Comparison of ENCODE assay signal across 8 cellular contexts in the genomic region with DNA sequence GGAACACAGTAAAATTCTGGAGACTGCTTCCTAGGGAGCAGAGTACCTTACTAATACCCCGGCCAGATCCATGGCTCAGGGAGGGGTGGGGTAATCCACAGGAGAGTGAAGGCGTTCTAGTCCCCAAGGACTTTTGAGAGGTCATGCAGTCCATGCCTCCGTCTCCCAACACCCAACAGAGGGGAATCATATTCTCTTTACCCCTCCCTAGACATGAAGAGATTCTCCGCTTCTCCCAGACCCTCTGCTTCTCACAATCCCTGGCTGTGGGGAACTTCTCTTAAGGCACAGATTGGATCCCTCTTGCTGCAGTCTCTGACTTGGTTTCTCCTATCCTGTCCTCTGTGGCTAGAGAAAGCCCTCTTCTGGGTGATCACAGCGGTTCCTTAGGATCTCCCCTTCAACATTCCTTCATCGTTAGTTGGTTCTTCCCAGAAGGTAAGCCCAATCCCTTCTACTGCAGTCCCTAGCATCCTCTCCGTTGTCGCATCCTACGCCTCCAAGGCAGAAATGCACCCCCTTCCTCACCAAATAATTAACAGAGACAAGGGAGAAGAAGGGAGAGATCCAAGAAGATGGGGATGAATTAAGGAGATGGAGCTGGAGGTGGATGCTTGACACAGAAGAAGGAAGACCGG. TPM values are rescaled to one million over a fixed set of nuclear protein-coding genes. Genes with fewer than 3 reads are reported as not detected.
DNase-seq lines count a peak whose midpoint lies in the region; ATAC-seq and TF ChIP-seq lines count a peak whose summit lies in the region.

No MANE protein-coding gene starts in this region.

- peak overlapping the region; percentile 55 for H3K27ac Mint-ChIP-seq in CD4-positive, alpha-beta T cell
- H3K27ac Mint-ChIP-seq in effector memory CD8-positive, alpha-beta T cell, result peak overlapping the region; percentile 41 to 71
- H3K27ac Mint-ChIP-seq in neural progenitor cell, result peak overlapping the region; percentile 14

- H3K27me3 ChIP-seq in CD4-positive, alpha-beta T cell (ENCODE audit: control insufficient read depth, insufficient read depth, low read length), result no peaks in the 10 kb centered on the region
- H3K27me3 ChIP-seq in MM.1S (replicated peaks; ENCODE audit: insufficient read depth, low read length) (no peaks in the 10 kb centered on the region), neural progenitor cell (peaks cover 23% of the 10 kb centered on the region)

- POLR2A ChIA-PET in CD4-positive, alpha-beta T cell (lab: Charles Lee), result interaction anchor here (1.0 to 2.8 kb wide), 3 partner anchors 84 to 357 kb away, joined by 4 to 13 read pairs (median 4); partner anchors contain the start of genes GSS and MYH7B

- CTCF ChIA-PET in CD4-positive, alpha-beta T cell (lab: Charles Lee), result interaction anchor here (1.0 to 2.8 kb wide), 2 partner anchors 83 to 583 kb away, joined by 3 to 16 read pairs; partner anchors contain the start of genes CEP250, GSS and MYH7B

- H3K27me3 Mint-ChIP-seq in CD4-positive, alpha-beta T cell, result no peaks in the 10 kb centered on the region
- H3K27me3 Mint-ChIP-seq in effector memory CD8-positive, alpha-beta T cell, result no peaks in the 10 kb centered on the region
- H3K27me3 Mint-ChIP-seq in neural progenitor cell (ENCODE audit: insufficient read depth, low read depth), result peaks cover 9% of the 10 kb centered on the region

- H3K9ac ChIP-seq in MM.1S (ENCODE audit: low read length) (peak overlapping the region; percentile 5; the same call in 1 of the 2 replicates), neural progenitor cell (peak overlapping the region; percentile 64)

- no peaks in the 10 kb centered on the region for H3K9me3 ChIP-seq in CD4-positive, alpha-beta T cell (ENCODE audit: control insufficient read depth, low read length)
- H3K9me3 ChIP-seq in MM.1S (replicated peaks; ENCODE audit: insufficient read depth, low read length), result no peaks in the 10 kb centered on the region
- H3K9me3 ChIP-seq in neural progenitor cell (ENCODE audit: low read depth), result no peaks in the 10 kb centered on the region

- H3K4me3 Mint-ChIP-seq in CD4-positive, alpha-beta T cell, result peak overlapping the region; percentile 82
- H3K4me3 Mint-ChIP-seq in effector memory CD8-positive, alpha-beta T cell, result peak overlapping the region; percentile 83 to 89
- peak overlapping the region; percentile 94 for H3K4me3 Mint-ChIP-seq in neural progenitor cell

- H3F3A ChIP-seq in MM.1S (ENCODE audit: insufficient read depth, low read length) (no peaks in the 10 kb centered on the region), neural progenitor cell (ENCODE audit: low read depth) (peaks cover 23% of the 10 kb centered on the region)

- peaks cover 74% of the 10 kb centered on the region for H3K4me1 Mint-ChIP-seq in CD4-positive, alpha-beta T cell (ENCODE audit: low read depth)
- peaks cover 32 to 45% of the 10 kb centered on the region in 2 donors for H3K4me1 Mint-ChIP-seq in effector memory CD8-positive, alpha-beta T cell (ENCODE audit: low read depth in 2 of 2)
- peaks cover 32% of the 10 kb centered on the region for H3K4me1 Mint-ChIP-seq in neural progenitor cell

- H2AFZ ChIP-seq in MM.1S (ENCODE audit: low read length), result peak overlapping the region; percentile 62
- H2AFZ ChIP-seq in neural progenitor cell (replicated peaks), result peak overlapping the region; percentile 98

- H3K4me1 ChIP-seq in MM.1S (ENCODE audit: low read length) (peaks cover 18% of the 10 kb centered on the region), neural progenitor cell (peaks cover 14% of the 10 kb centered on the region)

- H3K4me3 ChIP-seq in MM.1S (ENCODE audit: low read length) (peak overlapping the region; percentile 59), neural progenitor cell (peak overlapping the region; percentile 89)

- H3K9me2 ChIP-seq in MM.1S (replicated peaks; ENCODE audit: insufficient read depth, low read length), result no peaks in the 10 kb centered on the region

- H3K9me3 Mint-ChIP-seq in CD4-positive, alpha-beta T cell, result no peaks in the 10 kb centered on the region
- H3K9me3 Mint-ChIP-seq in effector memory CD8-positive, alpha-beta T cell, result no peaks in the 10 kb centered on the region
- H3K9me3 Mint-ChIP-seq in neural progenitor cell, result no peaks in the 10 kb centered on the region

- no peak for TF ChIP-seq CTCF in CD4-positive, alpha-beta T cell (IDR thresholded peaks at IDR 0.05)
- TF ChIP-seq CTCF in MM.1S (IDR thresholded peaks at IDR 0.05; ENCODE audit: low read length), result no peak
- no peak for TF ChIP-seq CTCF in neural progenitor cell (IDR thresholded peaks at IDR 0.05)
- no peak for TF ChIP-seq CTCF in GM13976 (IDR thresholded peaks at IDR 0.05; ENCODE audit: borderline replicate concordance, control extremely low read depth, extremely low read depth, insufficient read depth, missing control alignments)

- no peak for DNase-seq in CD4-positive, alpha-beta T cell
- DNase-seq in MM.1S, result no peak
- no peak for DNase-seq in effector memory CD8-positive, alpha-beta T cell
- no peak for DNase-seq in neural progenitor cell (ENCODE audit: low spot score)
- no peak for DNase-seq in NCI-H1694 (lab: John Stamatoyannopoulos, UW)
- no peak for DNase-seq in NCI-H187 treated with DMSO at 0.1 percent for 48 hours (lab: John Stamatoyannopoulos, UW)
- DNase-seq in GM13976 (ENCODE audit: low spot score), result no peak
- no peak for DNase-seq in ACHN

- H3K27ac ChIP-seq in CD4-positive, alpha-beta T cell (ENCODE audit: low read depth, low read length), result no peak overlapping the region
- H3K27ac ChIP-seq in MM.1S (ENCODE audit: low read length) (no peak overlapping the region), neural progenitor cell (no peak overlapping the region)

- ATAC-seq in CD4-positive, alpha-beta T cell (ENCODE audit: poor library complexity), result no peak
- ATAC-seq in effector memory CD8-positive, alpha-beta T cell (replicated peaks), result no peak

- no peaks in the 10 kb centered on the region for H4K20me1 ChIP-seq in MM.1S (ENCODE audit: insufficient read depth, low read length)
- no peaks in the 10 kb centered on the region for H4K20me1 ChIP-seq in neural progenitor cell (ENCODE audit: low read depth)

- peak overlapping the region; percentile 72 for H3K4me2 ChIP-seq in MM.1S (ENCODE audit: low read depth, low read length)
- peak overlapping the region; percentile 97 for H3K4me2 ChIP-seq in neural progenitor cell

- in situ Hi-C loops in GM13976 (cut with MboI; ENCODE audit: low sequenced_read_pairs, unreplicated experiment), result no loop called here
- in situ Hi-C loops in ACHN (cut with HindIII; ENCODE audit: low pct_ligation_motif_present, low pct_unique_long_range_greater_than_20kb, low sequenced_read_pairs), result no loop called here

- peaks cover 3% of the 10 kb centered on the region for H3K36me3 Mint-ChIP-seq in CD4-positive, alpha-beta T cell (ENCODE audit: low read depth)
- H3K36me3 Mint-ChIP-seq in effector memory CD8-positive, alpha-beta T cell (ENCODE audit: insufficient read depth), result peaks cover 4% of the 10 kb centered on the region
- peaks cover 3% of the 10 kb centered on the region for H3K36me3 Mint-ChIP-seq in neural progenitor cell

- H3K36me3 ChIP-seq in MM.1S (replicated peaks; ENCODE audit: insufficient read depth, low read length), result no peaks in the 10 kb centered on the region
- no peaks in the 10 kb centered on the region for H3K36me3 ChIP-seq in neural progenitor cell

- H3K79me2 ChIP-seq in MM.1S (ENCODE audit: low read length) (peaks cover 4% of the 10 kb centered on the region), neural progenitor cell (ENCODE audit: low read depth) (peaks cover 20% of the 10 kb centered on the region)

- intact Hi-C loops in CD4-positive, alpha-beta T cell (cut with DNase I, micrococcal nuclease), result loop anchor here (1.0 to 10.0 kb wide), 10 partner anchors 47 to 877 kb away; partner anchors contain the start of genes GSS (in 2 of the 2), MYH7B (in 2 of the 2), TRPC4AP (in 2 of the 2) and DYNLRB1 (in 1 of the 2)

RNA-seq across cellular contexts. Expression of gene GGT7, which starts 0.6 kb away (rescaled TPM):
- total RNA-seq in CD4-positive, alpha-beta T cell, result 10 to 100 TPM; 32.4 to 32.6 TPM
- total RNA-seq in neural progenitor cell (ENCODE audit: low replicate concordance), result 9.1 and 22.3 TPM in 2 replicates

RNA-seq across cellular contexts. Expression of gene ACSS2, which starts 4.3 kb away (rescaled TPM):
- 10 to 100 TPM; 15.6 to 18.8 TPM for total RNA-seq in CD4-positive, alpha-beta T cell
- total RNA-seq in neural progenitor cell (ENCODE audit: low replicate concordance), result 25.0 and 30.8 TPM in 2 replicates

RNA-seq across cellular contexts. Expression of gene NCOA6, which starts 46.6 kb away (rescaled TPM):
- total RNA-seq in CD4-positive, alpha-beta T cell, result 10 to 100 TPM; 14.6 to 16.3 TPM
- 10.9 and 14.3 TPM in 2 replicates for total RNA-seq in neural progenitor cell (ENCODE audit: low replicate concordance)
